23 cellular contexts compared by ENCODE assay signal in genomic region chr7:4895766-4896165, GRCh38.
DNase-seq lines count a peak whose midpoint lies in the region; ATAC-seq lines count a peak whose summit lies in the region.
"Had no signal": no experiment of that assay in that cellular context is flagged by ENCODE, and none has a peak within 500 bp of the region (broad histone marks: within the 10 kb centered on the region; RNA-seq: fewer than 3 reads in every experiment).

No MANE protein-coding gene starts in this region.

- ATAC-seq in HG03175 (IDR thresholded peaks at IDR 0.05; ENCODE audit: unreplicated experiment) = no peak
- ATAC-seq in GM18511 (IDR thresholded peaks at IDR 0.05; ENCODE audit: unreplicated experiment) = no peak
- no peak for ATAC-seq in GM18502 (IDR thresholded peaks at IDR 0.05; ENCODE audit: poor library complexity, unreplicated experiment)
- ATAC-seq: GM12878 had no signal

- peak overlapping the region in 7 of 11 experiments; percentile 27 to 65 (median 35); a peak in 12 of 22 replicates for H3K4me2 ChIP-seq in BLaER1 treated with 17β-estradiol and CSF1 and Interleukin-3, amounts not matched to agents 10 nM and 100 nM

- DNase-seq in head of caudate nucleus (peak in 37 of 42 donors; percentile 13 to 87 (median 56)), putamen (ENCODE audit: low spot score) (peak; percentile 60)
- no peak for DNase-seq in effector memory CD4-positive, alpha-beta T cell
- DNase-seq: 8988T; ACHN; BE2C; C1 segment of cervical spinal cord; CD4-positive, alpha-beta memory T cell; CD4-positive, CD25-positive, alpha-beta regulatory T cell; CD8-positive, alpha-beta memory T cell; COR-L47; DMS 273 treated with DMSO at 0.1 percent for 48 hours; DMS153; DMS53; DMS79; DND-41; EL; GDM1 had no signal

- H3K4me3 ChIP-seq in BLaER1 treated with 17β-estradiol and CSF1 and Interleukin-3, amounts not matched to agents 10 nM and 100 nM = no peak overlapping the region
- H3K4me3 ChIP-seq in effector memory CD4-positive, alpha-beta T cell (ENCODE audit: insufficient read depth, low read depth, low read length, poor library complexity, severe bottlenecking) = no peak overlapping the region
- H3K4me3 ChIP-seq: GM12878 had no signal

- H3K27ac ChIP-seq in BLaER1 treated with 17β-estradiol and CSF1 and Interleukin-3, amounts not matched to agents 10 nM and 100 nM = 0 out of 22 replicates have a peak overlapping the region, but pooled peaks of 1 of the 11 experiments have one; percentile 3
- H3K27ac ChIP-seq in effector memory CD4-positive, alpha-beta T cell (ENCODE audit: insufficient read depth, low read length, poor library complexity, severe bottlenecking) = no peak overlapping the region

- H3K36me3 ChIP-seq in BLaER1 treated with 17β-estradiol and CSF1 and Interleukin-3, amounts not matched to agents 10 nM and 100 nM = no peaks in the 10 kb centered on the region
- H3K36me3 ChIP-seq in effector memory CD4-positive, alpha-beta T cell (ENCODE audit: control insufficient read depth, insufficient read depth, low read length) = no peaks in the 10 kb centered on the region
- H3K36me3 ChIP-seq: BE2C had no signal

- intact Hi-C loops in head of caudate nucleus (cut with DNase I) = no loop called here

- peaks cover 7 to 35% (median 19%) of the 10 kb centered on the region in 11 experiments; a peak in 18 of 22 replicates for H3K9me3 ChIP-seq in BLaER1 treated with 17β-estradiol and CSF1 and Interleukin-3, amounts not matched to agents 10 nM and 100 nM (replicated peaks in 1 of 11)
- H3K9me3 ChIP-seq in effector memory CD4-positive, alpha-beta T cell (ENCODE audit: control insufficient read depth, low read length) = no peaks in the 10 kb centered on the region
- H3K9me3 ChIP-seq: BE2C had no signal

- H3K27me3 ChIP-seq in BLaER1 treated with 17β-estradiol and CSF1 and Interleukin-3, amounts not matched to agents 10 nM and 100 nM = no peaks in the 10 kb centered on the region
- no peaks in the 10 kb centered on the region for H3K27me3 ChIP-seq in effector memory CD4-positive, alpha-beta T cell (replicated peaks; ENCODE audit: control insufficient read depth, insufficient read depth, low read length, poor library complexity, severe bottlenecking)
- H3K27me3 ChIP-seq: BE2C had no signal

- no peak overlapping the region for H3K9ac ChIP-seq in BLaER1 treated with 17β-estradiol and CSF1 and Interleukin-3, amounts not matched to agents 10 nM and 100 nM

- no peaks in the 10 kb centered on the region for H4K20me1 ChIP-seq in BLaER1 treated with 17β-estradiol and CSF1 and Interleukin-3, amounts not matched to agents 10 nM and 100 nM

- H3K4me1 ChIP-seq in BLaER1 treated with 17β-estradiol and CSF1 and Interleukin-3, amounts not matched to agents 10 nM and 100 nM = peaks cover 0 to 42% (median 21%) of the 10 kb centered on the region in 10 experiments; a peak in 14 of 20 replicates
- H3K4me1 ChIP-seq in effector memory CD4-positive, alpha-beta T cell (ENCODE audit: control insufficient read depth, insufficient read depth, low read length, poor library complexity, severe bottlenecking) = no peaks in the 10 kb centered on the region
- H3K4me1 ChIP-seq: BE2C had no signal

Comparison
In these comparisons a context has a peak if more than half of its experiments do, and no peak if none do; other contexts are left out.
1. DNase-seq: peak in head of caudate nucleus (37 of 42) and putamen (single experiment); none in effector memory CD4-positive, alpha-beta T cell (0 of 3).